ENCODE assay signal across 1 cellular context in the genomic region with DNA sequence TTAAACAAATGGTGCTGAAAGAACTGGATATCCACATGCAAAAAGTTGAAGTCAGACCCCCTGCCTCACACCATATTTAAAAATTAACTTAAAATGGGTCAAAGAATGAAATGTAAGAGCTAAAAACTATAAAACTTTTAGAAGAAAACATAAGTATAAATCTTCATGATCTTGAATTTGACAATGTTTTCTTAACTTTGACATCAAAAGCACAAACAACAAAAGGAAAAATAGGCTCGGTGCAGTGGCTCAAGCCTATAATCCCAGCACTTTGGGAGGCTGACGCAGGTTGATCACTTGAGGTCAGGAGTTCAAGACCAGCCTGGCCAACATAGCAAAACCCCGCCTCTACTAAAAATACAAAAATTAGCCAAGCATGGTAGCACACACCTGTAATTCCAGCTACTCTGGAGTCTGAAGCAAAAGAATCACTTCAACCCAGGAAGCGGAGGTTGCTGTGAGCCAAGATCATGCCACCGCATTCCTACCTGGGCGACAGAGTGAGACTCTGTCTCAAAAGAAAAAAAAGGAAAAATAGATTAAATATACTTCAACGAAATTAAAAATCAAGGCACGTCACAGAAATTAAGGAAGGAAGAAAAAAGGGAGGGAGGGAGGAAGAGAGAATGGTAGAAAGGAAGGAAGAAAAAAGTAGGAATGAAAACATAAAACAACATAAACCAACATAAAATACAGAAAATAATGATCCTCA.
TF ChIP-seq lines count a peak whose summit lies in the region.

No MANE protein-coding gene starts in this region.

TF ChIP-seq in K562, 482 proteins besides CTCF, POLR2A, EP300 and RAD21 (continued from another document):
- TF ChIP-seq, protein P1, sequence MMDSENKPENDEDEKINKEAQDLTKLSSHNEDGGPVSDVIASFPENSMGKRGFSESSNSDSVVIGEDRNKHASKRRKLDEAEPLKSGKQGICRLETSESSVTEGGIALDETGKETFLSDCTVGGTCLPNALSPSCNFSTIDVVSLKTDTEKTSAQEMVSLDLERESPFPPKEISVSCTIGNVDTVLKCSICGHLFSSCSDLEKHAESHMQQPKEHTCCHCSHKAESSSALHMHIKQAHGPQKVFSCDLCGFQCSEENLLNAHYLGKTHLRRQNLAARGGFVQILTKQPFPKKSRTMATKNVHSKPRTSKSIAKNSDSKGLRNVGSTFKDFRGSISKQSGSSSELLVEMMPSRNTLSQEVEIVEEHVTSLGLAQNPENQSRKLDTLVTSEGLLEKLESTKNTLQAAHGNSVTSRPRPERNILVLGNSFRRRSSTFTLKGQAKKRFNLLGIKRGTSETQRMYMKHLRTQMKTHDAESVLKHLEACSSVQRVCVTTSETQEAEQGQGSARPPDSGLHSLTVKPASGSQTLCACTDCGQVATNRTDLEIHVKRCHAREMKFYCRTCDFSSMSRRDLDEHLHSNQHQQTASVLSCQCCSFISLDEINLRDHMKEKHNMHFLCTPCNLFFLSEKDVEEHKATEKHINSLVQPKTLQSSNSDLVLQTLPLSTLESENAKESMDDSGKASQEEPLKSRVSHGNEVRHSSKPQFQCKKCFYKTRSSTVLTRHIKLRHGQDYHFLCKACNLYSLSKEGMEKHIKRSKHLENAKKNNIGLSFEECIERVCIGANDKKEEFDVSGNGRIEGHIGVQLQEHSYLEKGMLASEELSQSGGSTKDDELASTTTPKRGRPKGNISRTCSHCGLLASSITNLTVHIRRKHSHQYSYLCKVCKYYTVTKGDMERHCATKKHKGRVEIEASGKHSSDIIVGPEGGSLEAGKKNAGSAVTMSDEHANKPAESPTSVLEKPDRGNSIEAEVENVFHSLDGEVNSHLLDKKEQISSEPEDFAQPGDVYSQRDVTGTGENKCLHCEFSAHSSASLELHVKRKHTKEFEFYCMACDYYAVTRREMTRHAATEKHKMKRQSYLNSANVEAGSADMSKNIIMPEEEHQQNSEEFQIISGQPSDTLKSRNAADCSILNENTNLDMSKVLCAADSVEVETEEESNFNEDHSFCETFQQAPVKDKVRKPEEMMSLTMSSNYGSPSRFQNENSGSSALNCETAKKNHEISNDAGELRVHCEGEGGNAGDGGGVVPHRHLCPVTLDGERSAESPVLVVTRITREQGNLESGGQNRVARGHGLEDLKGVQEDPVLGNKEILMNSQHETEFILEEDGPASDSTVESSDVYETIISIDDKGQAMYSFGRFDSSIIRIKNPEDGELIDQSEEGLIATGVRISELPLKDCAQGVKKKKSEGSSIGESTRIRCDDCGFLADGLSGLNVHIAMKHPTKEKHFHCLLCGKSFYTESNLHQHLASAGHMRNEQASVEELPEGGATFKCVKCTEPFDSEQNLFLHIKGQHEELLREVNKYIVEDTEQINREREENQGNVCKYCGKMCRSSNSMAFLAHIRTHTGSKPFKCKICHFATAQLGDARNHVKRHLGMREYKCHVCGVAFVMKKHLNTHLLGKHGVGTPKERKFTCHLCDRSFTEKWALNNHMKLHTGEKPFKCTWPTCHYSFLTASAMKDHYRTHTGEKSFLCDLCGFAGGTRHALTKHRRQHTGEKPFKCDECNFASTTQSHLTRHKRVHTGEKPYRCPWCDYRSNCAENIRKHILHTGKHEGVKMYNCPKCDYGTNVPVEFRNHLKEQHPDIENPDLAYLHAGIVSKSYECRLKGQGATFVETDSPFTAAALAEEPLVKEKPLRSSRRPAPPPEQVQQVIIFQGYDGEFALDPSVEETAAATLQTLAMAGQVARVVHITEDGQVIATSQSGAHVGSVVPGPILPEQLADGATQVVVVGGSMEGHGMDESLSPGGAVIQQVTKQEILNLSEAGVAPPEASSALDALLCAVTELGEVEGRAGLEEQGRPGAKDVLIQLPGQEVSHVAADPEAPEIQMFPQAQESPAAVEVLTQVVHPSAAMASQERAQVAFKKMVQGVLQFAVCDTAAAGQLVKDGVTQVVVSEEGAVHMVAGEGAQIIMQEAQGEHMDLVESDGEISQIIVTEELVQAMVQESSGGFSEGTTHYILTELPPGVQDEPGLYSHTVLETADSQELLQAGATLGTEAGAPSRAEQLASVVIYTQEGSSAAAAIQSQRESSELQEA (IDR thresholded peaks at IDR 0.05; ENCODE audit: low read depth): no peak
